9 cellular contexts compared by ENCODE assay signal in the genomic region with DNA sequence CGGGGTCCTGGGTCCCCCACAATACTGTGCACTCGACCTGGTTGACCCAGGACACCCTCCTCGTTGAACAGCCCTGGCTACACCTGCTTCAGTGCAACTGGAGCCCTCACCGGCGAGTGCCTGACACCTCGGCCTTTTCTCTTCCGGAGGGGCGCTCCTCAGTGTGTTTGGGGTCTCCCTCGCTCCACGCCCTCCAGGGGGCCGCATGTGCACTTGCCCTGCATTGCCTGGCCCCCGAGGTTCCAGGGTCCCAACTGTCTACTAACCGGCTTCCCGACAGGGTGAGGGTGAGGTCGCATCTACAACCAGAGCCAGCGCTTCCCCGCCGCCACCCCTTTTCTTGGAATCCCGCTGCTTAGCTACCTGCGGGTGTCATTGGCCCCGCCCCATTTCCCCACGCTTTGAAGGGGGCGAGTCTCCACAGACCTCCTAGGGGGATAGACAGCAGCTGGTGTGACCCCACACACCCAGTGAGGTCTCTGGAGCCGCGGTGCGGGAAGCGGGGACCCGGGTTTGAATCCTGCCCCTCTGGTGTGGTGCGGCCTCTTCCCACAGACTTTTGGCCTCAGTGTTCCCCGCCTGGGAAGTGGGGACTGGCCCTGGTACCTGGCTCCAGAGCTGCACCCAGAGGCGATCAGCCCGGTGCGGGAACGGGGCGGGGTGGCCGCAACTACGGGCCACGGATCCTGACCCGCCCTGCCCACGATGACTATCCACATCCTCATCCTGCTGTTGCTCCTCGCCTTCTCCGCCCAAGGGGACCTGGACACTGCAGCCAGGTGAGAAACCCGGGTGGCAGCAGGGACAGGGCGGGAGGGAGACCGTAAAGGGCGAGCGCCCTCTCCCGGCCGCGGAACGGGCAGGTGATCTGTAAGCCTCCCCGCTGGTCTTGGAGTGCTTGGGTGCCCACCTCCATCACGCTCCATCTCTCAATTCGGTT. TPM values are rescaled to one million over a fixed set of nuclear protein-coding genes. Genes with fewer than 3 reads are reported as not detected.
DNase-seq lines count a peak whose midpoint lies in the region; ATAC-seq and TF ChIP-seq lines count a peak whose summit lies in the region.
"Had no signal": no experiment of that assay in that cellular context is flagged by ENCODE, and none has a peak within 500 bp of the region (broad histone marks: within the 10 kb centered on the region; RNA-seq: fewer than 3 reads in every experiment).

TSS of gene ADM5 (plus strand) at position 462 of the 940 bp plus-strand sequence. CDS start at position 706, 244 bp downstream.

- DNase-seq in activated CD4-positive, alpha-beta T cell treated with anti-CD3 and anti-CD28 coated beads, Interleukin-2, amount 10 ng/mL, durations not matched to agents 24 days and 14 days, result peak; percentile 77
- DNase-seq in epithelial cell of proximal tubule (ENCODE audit: low read depth), result no peak
- DNase-seq in naive thymus-derived CD4-positive, alpha-beta T cell, result peak in 6 of 9 donors; percentile 27 to 48 (median 39)
- no peak for DNase-seq in vagina (ENCODE audit: extremely low spot score in 2 of 2)
- no peak for DNase-seq in globus pallidus (ENCODE audit: low spot score)
- no peak for DNase-seq in putamen (ENCODE audit: low spot score)

- H3K9me3 ChIP-seq in naive thymus-derived CD4-positive, alpha-beta T cell (ENCODE audit: control insufficient read depth in 2 of 3, low read length in 3 of 3), result no peaks in the 10 kb centered on the region
- H3K9me3 ChIP-seq in vagina, result no peaks in the 10 kb centered on the region

- H3K9me3 Mint-ChIP-seq in activated CD4-positive, alpha-beta T cell treated with anti-CD3 and anti-CD28 coated beads, Interleukin-2, amount 10 ng/mL, durations not matched to agents 24 days and 14 days, result no peaks in the 10 kb centered on the region
- H3K9me3 Mint-ChIP-seq in naive thymus-derived CD4-positive, alpha-beta T cell, result peaks cover 0 to 3% (median 0%) of the 10 kb centered on the region in 11 donors

- H3K27me3 Mint-ChIP-seq in activated CD4-positive, alpha-beta T cell treated with anti-CD3 and anti-CD28 coated beads, Interleukin-2, amount 10 ng/mL, durations not matched to agents 24 days and 14 days, result peaks cover 13% of the 10 kb centered on the region
- H3K27me3 Mint-ChIP-seq in naive thymus-derived CD4-positive, alpha-beta T cell, result peaks cover 5 to 15% (median 9%) of the 10 kb centered on the region in 5 donors

- intact Hi-C loops in activated CD4-positive, alpha-beta T cell treated with anti-CD3 and anti-CD28 coated beads, Interleukin-2, amount 10 ng/mL, durations not matched to agents 24 days and 14 days (cut with micrococcal nuclease), result loop anchor here (2.0 kb wide), 1 partner anchor 77 kb away; the partner anchor contains the start of gene AP2A1
- intact Hi-C loops in naive thymus-derived CD4-positive, alpha-beta T cell (cut with micrococcal nuclease), result loop anchor here (1.0 to 5.0 kb wide), 4 partner anchors 9 to 78 kb away; partner anchors contain the start of gene AP2A1 (in 2 of the 2)
- intact Hi-C loops in vagina (cut with DNase I), result no loop called here

- TF ChIP-seq CTCF in C4-2B (conservative IDR thresholded peaks at IDR 0.05), result no peak; the same call in 1 of the 2 replicates
- TF ChIP-seq CTCF in LNCAP (IDR thresholded peaks at IDR 0.05), result peak; percentile 44
- TF ChIP-seq CTCF in epithelial cell of proximal tubule (conservative IDR thresholded peaks at IDR 0.05; ENCODE audit: low read depth, low read length), result peak; percentile 67
- peak in 2 of 3 experiments; percentile 2 to 48 for TF ChIP-seq CTCF in vagina (IDR thresholded peaks at IDR 0.05)

- POLR2A ChIA-PET in naive thymus-derived CD4-positive, alpha-beta T cell (lab: Charles Lee), result interaction anchor here (0.5 to 1.2 kb wide), 8 partner anchors 8 to 900 kb away, joined by 3 to 4 read pairs (median 3); partner anchors contain the start of gene RRAS

- peaks cover 4 to 12% of the 10 kb centered on the region in 2 donors for H3K4me1 ChIP-seq in naive thymus-derived CD4-positive, alpha-beta T cell (ENCODE audit: control insufficient read depth in 2 of 2, insufficient read depth in 2 of 2, low read length in 2 of 2)
- peaks cover 21% of the 10 kb centered on the region for H3K4me1 ChIP-seq in vagina

- CTCF ChIA-PET in naive thymus-derived CD4-positive, alpha-beta T cell (lab: Charles Lee), result interaction anchor here (1.0 kb wide), 1 partner anchor 118 kb away, joined by 3 read pairs; no protein-coding TSS in a partner anchor

- peaks cover 38% of the 10 kb centered on the region for H3K36me3 Mint-ChIP-seq in activated CD4-positive, alpha-beta T cell treated with anti-CD3 and anti-CD28 coated beads, Interleukin-2, amount 10 ng/mL, durations not matched to agents 24 days and 14 days (ENCODE audit: low read depth)
- peaks cover 0 to 9% (median 6%) of the 10 kb centered on the region in 5 donors for H3K36me3 Mint-ChIP-seq in naive thymus-derived CD4-positive, alpha-beta T cell

- TF ChIP-seq POLR2A in vagina (IDR thresholded peaks at IDR 0.05), result no peak

- H3K27me3 ChIP-seq in naive thymus-derived CD4-positive, alpha-beta T cell (ENCODE audit: control insufficient read depth in 2 of 2, insufficient read depth in 2 of 2, low read length in 2 of 2), result no peaks in the 10 kb centered on the region
- H3K27me3 ChIP-seq in vagina, result no peaks in the 10 kb centered on the region

- H3K27ac Mint-ChIP-seq in activated CD4-positive, alpha-beta T cell treated with anti-CD3 and anti-CD28 coated beads, Interleukin-2, amount 10 ng/mL, durations not matched to agents 24 days and 14 days, result peak within 1 kb of the TSS; percentile 43
- peak within 1 kb of the TSS in 8 of 9 donors; percentile 12 to 84 (median 52) for H3K27ac Mint-ChIP-seq in naive thymus-derived CD4-positive, alpha-beta T cell

- peak within 1 kb of the TSS; percentile 87 for H3K4me3 Mint-ChIP-seq in activated CD4-positive, alpha-beta T cell treated with anti-CD3 and anti-CD28 coated beads, Interleukin-2, amount 10 ng/mL, durations not matched to agents 24 days and 14 days
- peak within 1 kb of the TSS; percentile 82 to 98 (median 86) for H3K4me3 Mint-ChIP-seq in naive thymus-derived CD4-positive, alpha-beta T cell

- H3K27ac ChIP-seq in C4-2B (peak within 1 kb of the TSS; percentile 69), vagina (peak within 1 kb of the TSS; percentile 79)
- peak within 1 kb of the TSS; percentile 44 for H3K27ac ChIP-seq in naive thymus-derived CD4-positive, alpha-beta T cell (ENCODE audit: low read depth, low read length)
- H3K27ac ChIP-seq: HL-60 had no signal

- H3K4me3 ChIP-seq in epithelial cell of proximal tubule (ENCODE audit: low read depth, low read length) (peak within 1 kb of the TSS; percentile 62), vagina (peak within 1 kb of the TSS; percentile 49 to 62)
- peak within 1 kb of the TSS; percentile 45 for H3K4me3 ChIP-seq in naive thymus-derived CD4-positive, alpha-beta T cell (ENCODE audit: low read length)

- peaks cover 0 to 35% (median 0%) of the 10 kb centered on the region in 3 experiments for H3K36me3 ChIP-seq in naive thymus-derived CD4-positive, alpha-beta T cell (ENCODE audit: control insufficient read depth in 2 of 3, insufficient read depth in 3 of 3, low read length in 3 of 3)
- peaks cover 0 to 26% of the 10 kb centered on the region in 2 donors for H3K36me3 ChIP-seq in vagina

- H3K4me1 Mint-ChIP-seq in activated CD4-positive, alpha-beta T cell treated with anti-CD3 and anti-CD28 coated beads, Interleukin-2, amount 10 ng/mL, durations not matched to agents 24 days and 14 days, result peaks cover 19% of the 10 kb centered on the region
- peaks cover 19 to 38% (median 25%) of the 10 kb centered on the region in 7 donors for H3K4me1 Mint-ChIP-seq in naive thymus-derived CD4-positive, alpha-beta T cell

- peak; percentile 62 for ATAC-seq in naive thymus-derived CD4-positive, alpha-beta T cell

RNA-seq across cellular contexts. Expression of gene ADM5, which starts in this region (rescaled TPM):
- 8.4 and 8.6 TPM in 2 replicates for total RNA-seq in activated CD4-positive, alpha-beta T cell treated with anti-CD3 and anti-CD28 coated beads, Interleukin-2, amount 10 ng/mL, durations not matched to agents 24 days and 14 days
- total RNA-seq in epithelial cell of proximal tubule (1.9 and 2.8 TPM in 2 replicates), vagina (2.7 TPM)
- 1 to 10 TPM; 2.8 to 7.5 (median 4.6) TPM for total RNA-seq in naive thymus-derived CD4-positive, alpha-beta T cell
- polyA plus RNA-seq in naive thymus-derived CD4-positive, alpha-beta T cell, result under 1 TPM in 1 of 2 donors, not detected in 1; 0.34 TPM

Comparison
In these comparisons a context has a peak if more than half of its experiments do, and no peak if none do; other contexts are left out.
1. DNase-seq: peak in activated CD4-positive, alpha-beta T cell treated with anti-CD3 and anti-CD28 coated beads, Interleukin-2, amount 10 ng/mL, durations not matched to agents 24 days and 14 days (single experiment) and naive thymus-derived CD4-positive, alpha-beta T cell (6 of 9); none in epithelial cell of proximal tubule (single experiment), vagina (0 of 2), globus pallidus (single experiment) and putamen (single experiment).
2. Peak in every context shown above with its lines, with median percentiles within 50 percentile points of each other: H3K27ac ChIP-seq and H3K4me3 ChIP-seq.